1 cellular context compared by ENCODE assay signal in the genomic region with DNA sequence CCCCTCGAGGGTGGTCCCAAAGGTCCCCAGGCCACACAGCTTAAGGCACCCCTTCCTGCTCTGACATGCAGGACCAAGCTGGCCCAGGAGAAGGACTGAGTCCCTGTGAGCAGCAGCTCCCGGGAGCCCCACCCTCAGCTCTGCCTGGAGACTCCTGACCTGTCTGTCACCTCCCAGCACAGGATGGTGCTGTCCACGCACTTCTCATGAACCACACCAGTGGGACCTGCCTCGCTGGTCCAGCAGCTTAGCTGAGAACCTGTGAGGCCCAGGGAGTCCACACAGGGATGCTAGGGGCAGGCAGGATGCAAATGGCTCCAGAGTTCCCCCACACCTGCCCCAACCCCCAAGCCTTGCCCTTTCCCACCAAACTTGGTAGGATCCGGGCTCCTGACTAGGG.
TF ChIP-seq lines count a peak whose summit lies in the region.

No MANE protein-coding gene starts in this region.

TF ChIP-seq in WTC11, 78 proteins besides CTCF, POLR2A, EP300 and RAD21 (continued from another document):
- TF ChIP-seq, protein P1, sequence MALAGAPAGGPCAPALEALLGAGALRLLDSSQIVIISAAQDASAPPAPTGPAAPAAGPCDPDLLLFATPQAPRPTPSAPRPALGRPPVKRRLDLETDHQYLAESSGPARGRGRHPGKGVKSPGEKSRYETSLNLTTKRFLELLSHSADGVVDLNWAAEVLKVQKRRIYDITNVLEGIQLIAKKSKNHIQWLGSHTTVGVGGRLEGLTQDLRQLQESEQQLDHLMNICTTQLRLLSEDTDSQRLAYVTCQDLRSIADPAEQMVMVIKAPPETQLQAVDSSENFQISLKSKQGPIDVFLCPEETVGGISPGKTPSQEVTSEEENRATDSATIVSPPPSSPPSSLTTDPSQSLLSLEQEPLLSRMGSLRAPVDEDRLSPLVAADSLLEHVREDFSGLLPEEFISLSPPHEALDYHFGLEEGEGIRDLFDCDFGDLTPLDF (CRISPR knock-in tag; IDR thresholded peaks at IDR 0.05) = no peak
